Comparison of ENCODE assay signal across 2 cellular contexts in genomic region chr1:6427445-6428390, GRCh38.
TF ChIP-seq lines count a peak whose summit lies in the region.

No MANE protein-coding gene starts in this region.

TF ChIP-seq in HepG2, 621 proteins besides CTCF, POLR2A, EP300 and RAD21:
- no peak for TF ChIP-seq ELF4 (CRISPR knock-in tag; IDR thresholded peaks at IDR 0.05; ENCODE audit: borderline replicate concordance)
- TF ChIP-seq SNRNP70 (IDR thresholded peaks at IDR 0.05; ENCODE audit: low read depth, low read length): no peak

TF ChIP-seq in GM23338, 12 proteins besides CTCF, POLR2A, EP300 and RAD21:
- TF ChIP-seq STAT1 (IDR thresholded peaks at IDR 0.05; ENCODE audit: unreplicated experiment): no peak
- TF ChIP-seq REST (IDR thresholded peaks at IDR 0.05; ENCODE audit: unreplicated experiment): no peak
- TF ChIP-seq ZNF462 (CRISPR knock-in tag; IDR thresholded peaks at IDR 0.05): no peak
